2 cellular contexts compared by ENCODE assay signal in the genomic region with DNA sequence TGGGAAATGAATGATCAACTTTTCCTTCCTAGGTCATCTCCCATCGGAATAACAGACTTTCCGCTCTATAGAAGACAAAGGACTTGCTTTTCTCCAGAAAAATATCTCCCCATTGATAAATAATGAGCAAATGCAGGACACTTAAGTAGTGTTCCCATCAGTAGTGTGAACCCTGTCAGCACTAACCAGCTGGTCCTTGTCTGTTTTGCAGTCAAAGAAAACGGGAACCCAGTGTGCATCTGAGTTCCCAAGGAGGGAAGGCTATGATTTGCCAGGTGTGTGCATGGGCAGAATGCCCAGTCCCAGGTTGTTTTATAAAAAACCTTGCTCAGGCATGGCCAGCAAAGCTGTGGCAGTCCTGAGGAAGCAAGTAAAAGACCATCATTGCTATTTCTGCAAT.
TF ChIP-seq lines count a peak whose summit lies in the region.

No MANE protein-coding gene starts in this region.

TF ChIP-seq in SK-N-SH, 30 proteins besides CTCF, POLR2A, EP300 and RAD21 (continued from another document):
- TF ChIP-seq SIN3A (IDR thresholded peaks at IDR 0.05; ENCODE audit: borderline replicate concordance, low read depth, low read length), result no peak
- no peak for TF ChIP-seq NRF1 (IDR thresholded peaks at IDR 0.05; ENCODE audit: low read depth, low read length)
- no peak for TF ChIP-seq FOXJ3 (CRISPR knock-in tag; IDR thresholded peaks at IDR 0.05)
- TF ChIP-seq POLR2AphosphoS5 (IDR thresholded peaks at IDR 0.05; ENCODE audit: low read depth, low read length), result no peak
- TF ChIP-seq RFX5 (IDR thresholded peaks at IDR 0.05; ENCODE audit: low read length), result no peak
- no peak for TF ChIP-seq FOXM1 (IDR thresholded peaks at IDR 0.05; ENCODE audit: low read depth)
- TF ChIP-seq ELF1 (IDR thresholded peaks at IDR 0.05), result no peak
- TF ChIP-seq YY1 (IDR thresholded peaks at IDR 0.05; ENCODE audit: low read depth), result no peak
- TF ChIP-seq, protein P1, sequence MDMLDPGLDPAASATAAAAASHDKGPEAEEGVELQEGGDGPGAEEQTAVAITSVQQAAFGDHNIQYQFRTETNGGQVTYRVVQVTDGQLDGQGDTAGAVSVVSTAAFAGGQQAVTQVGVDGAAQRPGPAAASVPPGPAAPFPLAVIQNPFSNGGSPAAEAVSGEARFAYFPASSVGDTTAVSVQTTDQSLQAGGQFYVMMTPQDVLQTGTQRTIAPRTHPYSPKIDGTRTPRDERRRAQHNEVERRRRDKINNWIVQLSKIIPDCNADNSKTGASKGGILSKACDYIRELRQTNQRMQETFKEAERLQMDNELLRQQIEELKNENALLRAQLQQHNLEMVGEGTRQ (IDR thresholded peaks at IDR 0.05; ENCODE audit: borderline replicate concordance, low read depth, low read length), result no peak
- TF ChIP-seq FOSL2 (IDR thresholded peaks at IDR 0.05; ENCODE audit: borderline replicate concordance, low read depth), result no peak
- TF ChIP-seq GABPA (IDR thresholded peaks at IDR 0.05; ENCODE audit: low read depth), result no peak
- no peak for TF ChIP-seq NFIC (IDR thresholded peaks at IDR 0.05; ENCODE audit: borderline replicate concordance)

TF ChIP-seq in SK-N-SH treated with all-trans-retinoic acid at 6 μM for 48 hours, 23 proteins besides CTCF, POLR2A, EP300 and RAD21 (continued from another document):
- TF ChIP-seq, protein P2, sequence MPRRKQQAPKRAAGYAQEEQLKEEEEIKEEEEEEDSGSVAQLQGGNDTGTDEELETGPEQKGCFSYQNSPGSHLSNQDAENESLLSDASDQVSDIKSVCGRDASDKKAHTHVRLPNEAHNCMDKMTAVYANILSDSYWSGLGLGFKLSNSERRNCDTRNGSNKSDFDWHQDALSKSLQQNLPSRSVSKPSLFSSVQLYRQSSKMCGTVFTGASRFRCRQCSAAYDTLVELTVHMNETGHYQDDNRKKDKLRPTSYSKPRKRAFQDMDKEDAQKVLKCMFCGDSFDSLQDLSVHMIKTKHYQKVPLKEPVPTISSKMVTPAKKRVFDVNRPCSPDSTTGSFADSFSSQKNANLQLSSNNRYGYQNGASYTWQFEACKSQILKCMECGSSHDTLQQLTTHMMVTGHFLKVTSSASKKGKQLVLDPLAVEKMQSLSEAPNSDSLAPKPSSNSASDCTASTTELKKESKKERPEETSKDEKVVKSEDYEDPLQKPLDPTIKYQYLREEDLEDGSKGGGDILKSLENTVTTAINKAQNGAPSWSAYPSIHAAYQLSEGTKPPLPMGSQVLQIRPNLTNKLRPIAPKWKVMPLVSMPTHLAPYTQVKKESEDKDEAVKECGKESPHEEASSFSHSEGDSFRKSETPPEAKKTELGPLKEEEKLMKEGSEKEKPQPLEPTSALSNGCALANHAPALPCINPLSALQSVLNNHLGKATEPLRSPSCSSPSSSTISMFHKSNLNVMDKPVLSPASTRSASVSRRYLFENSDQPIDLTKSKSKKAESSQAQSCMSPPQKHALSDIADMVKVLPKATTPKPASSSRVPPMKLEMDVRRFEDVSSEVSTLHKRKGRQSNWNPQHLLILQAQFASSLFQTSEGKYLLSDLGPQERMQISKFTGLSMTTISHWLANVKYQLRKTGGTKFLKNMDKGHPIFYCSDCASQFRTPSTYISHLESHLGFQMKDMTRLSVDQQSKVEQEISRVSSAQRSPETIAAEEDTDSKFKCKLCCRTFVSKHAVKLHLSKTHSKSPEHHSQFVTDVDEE (CRISPR knock-in tag; IDR thresholded peaks at IDR 0.05), result no peak
- TF ChIP-seq ARNTL (CRISPR knock-in tag; IDR thresholded peaks at IDR 0.05; ENCODE audit: borderline replicate concordance, low read depth) (no peak), PPARA (CRISPR knock-in tag; IDR thresholded peaks at IDR 0.05; ENCODE audit: borderline replicate concordance) (no peak), GLIS3 (CRISPR knock-in tag; IDR thresholded peaks at IDR 0.05) (no peak), CSDC2 (CRISPR knock-in tag; IDR thresholded peaks at IDR 0.05) (no peak), OSR1 (CRISPR knock-in tag; IDR thresholded peaks at IDR 0.05) (no peak)
